ENCODE assay signal across 22 cellular contexts in the genomic region with DNA sequence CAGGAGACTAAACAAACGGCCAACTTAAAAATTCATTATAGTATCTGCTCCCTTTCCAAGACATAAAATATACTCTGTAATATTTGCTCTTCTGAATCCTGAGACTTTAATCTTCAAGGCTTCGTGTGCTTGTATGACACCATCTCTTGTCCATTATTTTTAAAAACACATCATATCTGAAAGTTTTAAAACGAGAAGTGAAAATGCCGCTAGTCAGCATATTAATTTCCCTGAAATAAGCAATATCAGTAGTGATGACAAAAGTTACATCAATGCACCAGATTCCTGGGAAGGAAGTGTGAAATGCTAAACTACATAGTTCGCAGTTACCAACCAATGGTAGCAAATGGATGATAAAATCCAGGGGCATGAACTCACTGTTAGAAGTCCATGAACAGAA.
"Had no signal": no experiment of that assay in that cellular context is flagged by ENCODE, and none has a peak within 500 bp of the region (broad histone marks: within the 10 kb centered on the region; RNA-seq: fewer than 3 reads in every experiment).

No MANE protein-coding gene starts in this region.

- H3K27ac Mint-ChIP-seq: memory B cell; mesothelial cell of epicardium; natural killer cell; progenitor cell of endocrine pancreas; stimulated activated effector memory CD8-positive, alpha-beta T cell treated with anti-CD3 and anti-CD28 coated beads, Interleukin-12 subunit alpha, Interleukin-12 subunit beta, amount 100 ng/mL, for 72 hours; stimulated activated naive CD8-positive, alpha-beta T cell treated with anti-CD3 and anti-CD28 coated beads, Interleukin-15, Interleukin-2, amounts not matched to agents 100 ng/mL and 50 ng/mL, for 24 hours had no signal

- H3K79me2 ChIP-seq: hepatocyte had no signal

- H3K4me1 ChIP-seq: lower lobe of right lung, pancreas, tibial artery, upper lobe of right lung, vagina had no signal

- H3K27ac ChIP-seq: foreskin keratinocyte, hepatocyte, left ventricle myocardium inferior, lower lobe of right lung, pancreas, tibial artery, upper lobe of right lung, vagina had no signal

- H3K27me3 ChIP-seq: foreskin keratinocyte, hepatocyte, pancreas, tibial artery, upper lobe of right lung, vagina had no signal

- H3K4me3 Mint-ChIP-seq: memory B cell; mesothelial cell of epicardium; natural killer cell; stimulated activated effector memory CD8-positive, alpha-beta T cell treated with anti-CD3 and anti-CD28 coated beads, Interleukin-12 subunit alpha, Interleukin-12 subunit beta, amount 100 ng/mL, for 72 hours; stimulated activated naive CD8-positive, alpha-beta T cell treated with anti-CD3 and anti-CD28 coated beads, Interleukin-15, Interleukin-2, amounts not matched to agents 100 ng/mL and 50 ng/mL, for 24 hours had no signal

- H2AFZ ChIP-seq: hepatocyte had no signal

- H3K4me1 Mint-ChIP-seq: memory B cell, mesothelial cell of epicardium, natural killer cell had no signal

- ATAC-seq: foreskin keratinocyte; left cardiac atrium; lower lobe of right lung; natural killer cell; pancreas; right cardiac atrium; stimulated activated effector memory CD8-positive, alpha-beta T cell treated with anti-CD3 and anti-CD28 coated beads, Interleukin-12 subunit alpha, Interleukin-12 subunit beta, amount 100 ng/mL, for 72 hours; upper lobe of right lung had no signal

- H3K36me3 ChIP-seq: left ventricle myocardium inferior, lower lobe of right lung, pancreas, tibial artery, upper lobe of right lung, vagina had no signal

- H3K4me2 ChIP-seq: hepatocyte had no signal

- H3K9me3 Mint-ChIP-seq: mesothelial cell of epicardium; stimulated activated effector memory CD8-positive, alpha-beta T cell treated with anti-CD3 and anti-CD28 coated beads, Interleukin-12 subunit alpha, Interleukin-12 subunit beta, amount 100 ng/mL, for 72 hours; stimulated activated naive CD8-positive, alpha-beta T cell treated with anti-CD3 and anti-CD28 coated beads, Interleukin-15, Interleukin-2, amounts not matched to agents 100 ng/mL and 50 ng/mL, for 24 hours had no signal

- H3K36me3 Mint-ChIP-seq: memory B cell; mesothelial cell of epicardium; natural killer cell; stimulated activated effector memory CD8-positive, alpha-beta T cell treated with anti-CD3 and anti-CD28 coated beads, Interleukin-12 subunit alpha, Interleukin-12 subunit beta, amount 100 ng/mL, for 72 hours had no signal

- H3K9me3 ChIP-seq: left ventricle myocardium inferior, lower lobe of right lung, pancreas, tibial artery, upper lobe of right lung, vagina had no signal

- H3K4me3 ChIP-seq: hepatocyte, left ventricle myocardium inferior, lower lobe of right lung, pancreas, tibial artery, upper lobe of right lung, vagina had no signal

- DNase-seq: erythroblast; foreskin keratinocyte; head of caudate nucleus; kidney; left cardiac atrium; left ventricle myocardium inferior; lower lobe of right lung; natural killer cell; occipital lobe; pancreas; right cardiac atrium; stimulated activated CD4-positive, alpha-beta T cell treated with anti-CD3 and anti-CD28 coated beads, Interleukin-4, amount 100 ng/mL, for 1 hour; stimulated activated CD8-positive, alpha-beta memory T cell treated with anti-CD3 and anti-CD28 coated beads, Interleukin-4, amount 100 ng/mL, for 48 hours; tibial artery; upper lobe of right lung had no signal
